ENCODE assay signal across 12 cellular contexts in the genomic region with DNA sequence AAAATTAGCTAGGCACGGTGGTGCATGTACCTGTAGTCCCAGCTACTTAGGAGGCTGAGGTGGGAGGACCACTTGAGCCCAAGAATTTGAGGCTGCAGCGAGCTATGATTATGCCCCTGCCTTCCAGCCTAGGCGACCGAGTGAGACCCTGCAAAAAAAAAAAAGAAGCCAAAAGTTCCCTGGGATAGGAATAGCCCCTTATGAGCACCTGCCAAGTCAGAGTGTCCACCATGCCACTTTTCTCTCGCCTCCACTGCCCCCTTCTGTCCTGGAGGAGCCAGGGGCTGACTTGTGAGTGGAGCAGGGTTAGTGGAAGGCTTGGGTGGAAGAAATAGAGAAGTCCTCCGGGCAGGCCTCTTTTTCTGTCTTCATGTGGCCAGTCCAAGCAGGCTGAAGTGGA. TPM values are rescaled to one million over a fixed set of nuclear protein-coding genes. Genes with fewer than 3 reads are reported as not detected.
A peak's percentile ranks its signal among the peaks of the same experiment; 100 is the strongest.
DNase-seq lines count a peak whose midpoint lies in the region; ATAC-seq, FAIRE-seq and TF ChIP-seq lines count a peak whose summit lies in the region.
"Had no signal": no experiment of that assay in that cellular context is flagged by ENCODE, and none has a peak within 500 bp of the region (broad histone marks: within the 10 kb centered on the region; RNA-seq: fewer than 3 reads in every experiment).

No MANE protein-coding gene starts in this region.

- peak; percentile 7 for DNase-seq in stimulated activated CD4-positive, alpha-beta T cell treated with anti-CD3 and anti-CD28 coated beads, Interleukin-1b, Interleukin-23, amount 100 ng/mL, for 48 hours
- no peak for DNase-seq in stimulated activated CD4-positive, alpha-beta T cell treated with anti-CD3 and anti-CD28 coated beads, Interleukin-12 subunit alpha, Interleukin-12 subunit beta, amount 100 ng/mL, for 4 hours
- peak; percentile 60 for DNase-seq in NB4 (ENCODE audit: low read depth)
- DNase-seq in GM12878 (ENCODE audit: low read depth, low spot score): no peak
- DNase-seq in pons (ENCODE audit: low spot score): no peak
- no peak for DNase-seq in NK-92 treated with Interleukin-12 subunit alpha and Interleukin-12 subunit beta, amount 100 ng/mL, for 24 hours (lab: John Stamatoyannopoulos, UW)
- DNase-seq: NCI-H2227 treated with DMSO at 0.1 percent for 48 hours, nucleus accumbens, stomach had no signal

- TF ChIP-seq EP300 in GM12878 (IDR thresholded peaks at IDR 0.05; ENCODE audit: borderline replicate concordance in 1 of 2, control insufficient read depth in 1 of 2, low read depth in 2 of 2, low read length in 2 of 2): no peak

- H3K4me2 ChIP-seq in GM12878 (ENCODE audit: control insufficient read depth, insufficient read depth): no peak overlapping the region

- no peaks in the 10 kb centered on the region for H4K20me1 ChIP-seq in GM12878 (ENCODE audit: control insufficient read depth, insufficient read depth)

- RAD21 ChIA-PET in GM12878 (lab: Charles Lee; ENCODE audit: unreplicated experiment): interaction anchor here (1.2 to 3.0 kb wide), 2 partner anchors 28 to 74 kb away, joined by 3 to 17 read pairs; no protein-coding TSS in a partner anchor

- no peak overlapping the region for H2AFZ ChIP-seq in GM12878 (ENCODE audit: control insufficient read depth, low read depth, low read length)

- POLR2A ChIA-PET in GM12878 (lab: Charles Lee): interaction anchor here (0.6 kb wide), 2 partner anchors 62 to 75 kb away, joined by 3 to 4 read pairs; no protein-coding TSS in a partner anchor

- BruUV-seq in GM12878 (replicated peaks; lab: Mats Ljungman, UMichigan): no TSS peak

- intact Hi-C loops in GM12878 (cut with micrococcal nuclease; ENCODE audit: unreplicated experiment): no loop called here

- TF ChIP-seq CTCF in NB4 (IDR thresholded peaks at IDR 0.05; ENCODE audit: low read depth, low read length) (peak; percentile 37), GM12878 (IDR thresholded peaks at IDR 0.05 in 2 of 3, conservative IDR thresholded peaks at IDR 0.05 in 1 of 3; ENCODE audit: control insufficient read depth in 2 of 3, extremely low read depth in 1 of 3, insufficient read depth in 1 of 3, low read depth in 3 of 3, low read length in 3 of 3) (peak; percentile 35 to 50 (median 40); a peak in 5 of 6 replicates)

- no peaks in the 10 kb centered on the region for H3K27me3 ChIP-seq in GM12878 (replicated peaks in 1 of 2; ENCODE audit: control insufficient read depth in 2 of 2, insufficient read depth in 2 of 2, low read length in 1 of 2)
- H3K27me3 ChIP-seq: stomach had no signal

- 70% methylated on average over 6 of the region's 6 CpGs for WGBS in GM12878 (ENCODE audit: insufficient coverage, insufficient replicate concordance, low lambda C conversion rate, missing lambda C conversion rate)

- no peak for FAIRE-seq in GM12878 (lab: Jason Lieb, UNC)

- SMC1A ChIA-PET in GM12878 (lab: Charles Lee; ENCODE audit: uncharacterized antibody, unreplicated experiment): interaction anchor here (0.7 to 2.4 kb wide), 5 partner anchors 10 to 74 kb away, joined by 3 to 16 read pairs (median 3); a partner anchor contains a TSS

- H3K4me3 ChIP-seq in NB4 (ENCODE audit: low read depth, low read length) (no peak overlapping the region), GM12878 (no peak overlapping the region)
- H3K4me3 ChIP-seq: stomach had no signal

- peaks cover 2% of the 10 kb centered on the region for H3K9me3 ChIP-seq in GM12878 (replicated peaks; ENCODE audit: control insufficient read depth, insufficient read depth, low read length)

- no peaks in the 10 kb centered on the region for H3K79me2 ChIP-seq in GM12878 (ENCODE audit: control insufficient read depth, insufficient read depth, low read length)

- no peaks in the 10 kb centered on the region for H3K36me3 ChIP-seq in GM12878 (ENCODE audit: control insufficient read depth in 2 of 2, insufficient read depth in 2 of 2, low read length in 1 of 2)
- H3K36me3 ChIP-seq: stomach had no signal

- in situ Hi-C loops in GM12878 (cut with MboI): no loop called here

- TF ChIP-seq POLR2A in NB4 (IDR thresholded peaks at IDR 0.05; ENCODE audit: extremely low read depth, insufficient read length) (no peak), GM12878 (IDR thresholded peaks at IDR 0.05; ENCODE audit: low read depth, low read length) (no peak)

- peak; percentile 67 for TF ChIP-seq RAD21 in GM12878 (IDR thresholded peaks at IDR 0.05; ENCODE audit: insufficient read depth, low read depth, low read length)

- no peaks in the 10 kb centered on the region for H3K4me1 ChIP-seq in GM12878 (ENCODE audit: control insufficient read depth, insufficient read depth, low read length)

- no peak overlapping the region for H3K27ac ChIP-seq in GM12878 (ENCODE audit: control insufficient read depth, insufficient read depth)
- H3K27ac ChIP-seq: stomach had no signal

- H3K9ac ChIP-seq in GM12878 (ENCODE audit: control insufficient read depth, insufficient read depth, low read length): no peak overlapping the region

- CTCF ChIA-PET in GM12878 (lab: Yijun Ruan, JAX): interaction anchor here (0.8 to 13.9 kb wide), 3 partner anchors 10 to 70 kb away, joined by 3 to 333 read pairs (median 18); no protein-coding TSS in a partner anchor

- ATAC-seq in GM12878: peak; percentile 83
- ATAC-seq in GM18502 (IDR thresholded peaks at IDR 0.05; ENCODE audit: poor library complexity, unreplicated experiment): no peak
- ATAC-seq in esophagus mucosa: no peak
- ATAC-seq: left lobe of liver had no signal

TF ChIP-seq in GM12878, 131 proteins besides CTCF, POLR2A, EP300 and RAD21:
- TF ChIP-seq, protein P1, sequence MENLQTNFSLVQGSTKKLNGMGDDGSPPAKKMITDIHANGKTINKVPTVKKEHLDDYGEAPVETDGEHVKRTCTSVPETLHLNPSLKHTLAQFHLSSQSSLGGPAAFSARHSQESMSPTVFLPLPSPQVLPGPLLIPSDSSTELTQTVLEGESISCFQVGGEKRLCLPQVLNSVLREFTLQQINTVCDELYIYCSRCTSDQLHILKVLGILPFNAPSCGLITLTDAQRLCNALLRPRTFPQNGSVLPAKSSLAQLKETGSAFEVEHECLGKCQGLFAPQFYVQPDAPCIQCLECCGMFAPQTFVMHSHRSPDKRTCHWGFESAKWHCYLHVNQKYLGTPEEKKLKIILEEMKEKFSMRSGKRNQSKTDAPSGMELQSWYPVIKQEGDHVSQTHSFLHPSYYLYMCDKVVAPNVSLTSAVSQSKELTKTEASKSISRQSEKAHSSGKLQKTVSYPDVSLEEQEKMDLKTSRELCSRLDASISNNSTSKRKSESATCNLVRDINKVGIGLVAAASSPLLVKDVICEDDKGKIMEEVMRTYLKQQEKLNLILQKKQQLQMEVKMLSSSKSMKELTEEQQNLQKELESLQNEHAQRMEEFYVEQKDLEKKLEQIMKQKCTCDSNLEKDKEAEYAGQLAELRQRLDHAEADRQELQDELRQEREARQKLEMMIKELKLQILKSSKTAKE (IDR thresholded peaks at IDR 0.05; ENCODE audit: low read depth, poor library complexity, severe bottlenecking): no peak
- TF ChIP-seq, protein P2, sequence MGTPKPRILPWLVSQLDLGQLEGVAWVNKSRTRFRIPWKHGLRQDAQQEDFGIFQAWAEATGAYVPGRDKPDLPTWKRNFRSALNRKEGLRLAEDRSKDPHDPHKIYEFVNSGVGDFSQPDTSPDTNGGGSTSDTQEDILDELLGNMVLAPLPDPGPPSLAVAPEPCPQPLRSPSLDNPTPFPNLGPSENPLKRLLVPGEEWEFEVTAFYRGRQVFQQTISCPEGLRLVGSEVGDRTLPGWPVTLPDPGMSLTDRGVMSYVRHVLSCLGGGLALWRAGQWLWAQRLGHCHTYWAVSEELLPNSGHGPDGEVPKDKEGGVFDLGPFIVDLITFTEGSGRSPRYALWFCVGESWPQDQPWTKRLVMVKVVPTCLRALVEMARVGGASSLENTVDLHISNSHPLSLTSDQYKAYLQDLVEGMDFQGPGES (IDR thresholded peaks at IDR 0.05): no peak
- TF ChIP-seq SMC3 (IDR thresholded peaks at IDR 0.05; ENCODE audit: borderline replicate concordance, low read length): peak; percentile 52; the same call in 1 of the 2 replicates

RNA-seq across cellular contexts. Expression of a gene that starts 12.1 kb away (rescaled TPM):
- total RNA-seq in GM12878 (2013; cell fraction: nucleolus; rRNA removed): 38.5 and 40.4 TPM in 2 replicates
- total RNA-seq in GM12878 (2014; rRNA removed) (56.0 and 57.3 TPM in 2 replicates), GM12878 (2014; rRNA removed; fragmentation: Illumina TruSeq; extraction: Trizol) (55.0 and 59.4 TPM in 2 replicates), GM12878 (2021) (45.4 and 50.0 TPM in 2 replicates), esophagus mucosa (24.7 TPM)
- 22.3 TPM for polyA plus RNA-seq in GM12878 (2011; ENCODE audit: low read depth)
- polyA plus RNA-seq in GM12878 (2011; rRNA removed) (25.0 and 37.2 TPM in 2 replicates), GM12878 (2014; fragmentation: Illumina TruSeq; extraction: Trizol) (55.2 and 68.6 TPM in 2 replicates), GM12878 (2014; fragmentation: Nextera tagmentation; extraction: Ambion mirVana) (10 to 100 TPM; 19.8 to 33.4 TPM), GM12878 (2014; rRNA removed) (50.6 and 52.5 TPM in 2 replicates), GM12878 (2016; fragmentation: Nextera tagmentation; extraction: Ambion mirVana) (10 to 100 TPM; 74.9 to 78.8 TPM)
- polyA plus RNA-seq in GM12878 (2011; cell fraction: cytosol; rRNA removed): 56.5 and 62.8 TPM in 2 replicates
- 42.8 and 59.0 TPM in 2 replicates for polyA plus RNA-seq in GM12878 (2011; cell fraction: nucleus; rRNA removed)
- 32.7 and 33.1 TPM in 2 replicates for polyA plus RNA-seq in GM12878 (2012)
- 30.1 and 46.4 TPM in 2 replicates for polyA minus RNA-seq in GM12878 (2011; rRNA and poly(A)+ RNA removed)
- 21.0 TPM in 2 replicates for polyA minus RNA-seq in GM12878 (2011; cell fraction: cytosol; rRNA and poly(A)+ RNA removed)
- 12.5 and 30.6 TPM in 2 replicates for polyA minus RNA-seq in GM12878 (2011; cell fraction: nucleus; rRNA and poly(A)+ RNA removed)

RNA-seq across cellular contexts. Expression of a gene that starts 18.9 kb away (rescaled TPM):
- total RNA-seq in GM12878 (2013; cell fraction: nucleolus; rRNA removed): 26.2 and 28.5 TPM in 2 replicates
- 28.2 and 29.0 TPM in 2 replicates for total RNA-seq in GM12878 (2014; rRNA removed)
- 36.6 and 36.8 TPM in 2 replicates for total RNA-seq in GM12878 (2014; rRNA removed; fragmentation: Illumina TruSeq; extraction: Trizol)
- 60.9 and 61.4 TPM in 2 replicates for total RNA-seq in GM12878 (2021)
- polyA plus RNA-seq in GM12878 (2011; ENCODE audit: low read depth): 22.3 TPM
- polyA plus RNA-seq in GM12878 (2011; rRNA removed): 46.8 and 48.8 TPM in 2 replicates
- polyA plus RNA-seq in GM12878 (2011; cell fraction: cytosol; rRNA removed): 33.9 and 42.6 TPM in 2 replicates
- 26.3 and 33.1 TPM in 2 replicates for polyA plus RNA-seq in GM12878 (2011; cell fraction: nucleus; rRNA removed)
- polyA plus RNA-seq in GM12878 (2012): 36.2 and 43.7 TPM in 2 replicates
- polyA plus RNA-seq in GM12878 (2014; fragmentation: Illumina TruSeq; extraction: Trizol): 64.3 and 70.9 TPM in 2 replicates
- polyA plus RNA-seq in GM12878 (2014; fragmentation: Nextera tagmentation; extraction: Ambion mirVana): 10 to 100 TPM; 13.9 to 20.7 TPM
- polyA plus RNA-seq in GM12878 (2014; rRNA removed): 40.2 and 42.5 TPM in 2 replicates
- polyA plus RNA-seq in GM12878 (2016; fragmentation: Nextera tagmentation; extraction: Ambion mirVana): 10 to 100 TPM; 62.5 to 66.2 TPM
- 36.2 and 41.6 TPM in 2 replicates for polyA minus RNA-seq in GM12878 (2011; rRNA and poly(A)+ RNA removed)
- 26.5 and 29.3 TPM in 2 replicates for polyA minus RNA-seq in GM12878 (2011; cell fraction: cytosol; rRNA and poly(A)+ RNA removed)
- 9.4 and 22.3 TPM in 2 replicates for polyA minus RNA-seq in GM12878 (2011; cell fraction: nucleus; rRNA and poly(A)+ RNA removed)
- total RNA-seq in esophagus mucosa: 55.8 TPM

Comparison
In these comparisons a context has a peak if more than half of its experiments do, and no peak if none do; other contexts are left out.
1. DNase-seq: peak in stimulated activated CD4-positive, alpha-beta T cell treated with anti-CD3 and anti-CD28 coated beads, Interleukin-1b, Interleukin-23, amount 100 ng/mL, for 48 hours (single experiment) and NB4 (single experiment); none in stimulated activated CD4-positive, alpha-beta T cell treated with anti-CD3 and anti-CD28 coated beads, Interleukin-12 subunit alpha, Interleukin-12 subunit beta, amount 100 ng/mL, for 4 hours (single experiment), GM12878 (single experiment), pons (single experiment) and NK-92 treated with Interleukin-12 subunit alpha and Interleukin-12 subunit beta, amount 100 ng/mL, for 24 hours (single experiment).